Comparison of ENCODE assay signal across 30 cellular contexts in the genomic region with DNA sequence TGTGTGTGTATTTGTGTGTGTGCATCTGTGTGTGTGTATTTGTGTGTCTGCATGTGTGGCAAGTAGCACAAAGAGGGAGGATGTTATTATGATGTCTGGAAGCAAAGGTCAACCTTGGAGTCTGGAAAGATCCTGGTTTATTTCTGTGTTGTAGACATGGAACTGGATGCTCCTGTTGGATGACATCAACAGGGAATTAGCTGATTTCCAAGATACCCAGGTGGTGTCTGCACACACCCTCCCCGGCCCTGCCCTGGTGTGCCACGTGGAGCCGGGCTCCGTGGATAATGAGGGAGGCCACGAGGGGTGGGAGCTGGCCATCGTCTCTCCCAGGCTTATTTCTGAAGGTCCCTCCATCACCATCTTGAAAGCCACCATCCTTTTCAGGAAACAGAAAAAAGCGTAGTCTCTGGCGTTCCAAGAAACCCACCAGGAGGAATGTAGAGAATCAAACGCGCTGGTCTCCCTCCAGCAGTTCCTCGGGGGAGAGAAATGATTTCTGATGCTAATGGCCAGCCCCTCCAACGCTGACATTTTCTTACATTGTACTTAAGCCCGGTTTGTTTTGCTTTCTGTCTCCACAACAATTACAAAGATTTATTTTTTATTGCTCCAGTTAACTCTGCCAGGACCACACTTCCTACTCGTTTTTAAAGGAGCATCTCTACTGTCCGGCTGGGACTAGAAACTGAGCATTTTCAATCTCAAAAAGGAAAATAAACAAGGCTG.
DNase-seq lines count a peak whose midpoint lies in the region; ATAC-seq and TF ChIP-seq lines count a peak whose summit lies in the region.
"Had no signal": no experiment of that assay in that cellular context is flagged by ENCODE, and none has a peak within 500 bp of the region (broad histone marks: within the 10 kb centered on the region; RNA-seq: fewer than 3 reads in every experiment).

No MANE protein-coding gene starts in this region.

- peak overlapping the region; percentile 30 for H2BK20ac ChIP-seq in IMR-90 (ENCODE audit: low read depth, low read length)

- no peak overlapping the region for H2AK9ac ChIP-seq in IMR-90 (replicated peaks; ENCODE audit: low read depth, low read length, poor library complexity)

- H4K8ac ChIP-seq in IMR-90 (ENCODE audit: low read depth in 2 of 2, low read length in 2 of 2): peak overlapping the region; percentile 50 to 90; a peak in 3 of 4 replicates

- dilution Hi-C loops in IMR-90 (cut with HindIII; ENCODE audit: low sequenced_read_pairs, unreplicated experiment): no loop called here

- H2BK5ac ChIP-seq in IMR-90 (ENCODE audit: low read depth, low read length, poor library complexity, severe bottlenecking): no peak overlapping the region

- peak overlapping the region in 1 of 2 experiments; percentile 31; a peak in 2 of 4 replicates for H3K27ac ChIP-seq in SK-N-SH (ENCODE audit: low read depth in 2 of 2, low read length in 1 of 2)
- H3K27ac ChIP-seq in IMR-90 (ENCODE audit: insufficient read depth, low read length): 0 out of 2 replicates have a peak overlapping the region, but pooled peaks have one; percentile 6
- H3K27ac ChIP-seq: 22Rv1, body of pancreas, ovary had no signal

- H3K27ac Mint-ChIP-seq in activated naive CD4-positive, alpha-beta T cell treated with anti-CD3 and anti-CD28 coated beads, Interleukin-2, amount 10 ng/mL, durations not matched to agents 7 days and 5 days: no peak overlapping the region
- H3K27ac Mint-ChIP-seq: activated CD8-positive, alpha-beta T cell treated with anti-CD3 and anti-CD28 coated beads, Interleukin-2, amount 10 ng/mL, durations not matched to agents 7 days and 5 days; activated naive CD8-positive, alpha-beta T cell treated with anti-CD3 and anti-CD28 coated beads, Interleukin-2, amount 50 U/mL, for 24 hours; GM23338; naive thymus-derived CD4-positive, alpha-beta T cell; type B pancreatic cell had no signal

- no peak for ATAC-seq in SK-N-SH treated with all-trans-retinoic acid at 6 μM for 48 hours
- ATAC-seq in IMR-90 (ENCODE audit: low read depth): no peak
- peak; percentile 38 for ATAC-seq in sciatic nerve
- no peak for ATAC-seq in HG03457 (IDR thresholded peaks at IDR 0.05; ENCODE audit: unreplicated experiment)
- ATAC-seq: activated CD8-positive, alpha-beta T cell treated with anti-CD3 and anti-CD28 coated beads, Interleukin-2, amount 10 ng/mL, durations not matched to agents 7 days and 5 days; activated naive CD8-positive, alpha-beta T cell treated with anti-CD3 and anti-CD28 coated beads, Interleukin-2, amount 50 U/mL, for 24 hours; body of pancreas; GM23338; naive thymus-derived CD4-positive, alpha-beta T cell; Panc1 had no signal

- H2AK5ac ChIP-seq in IMR-90 (ENCODE audit: low read depth, low read length): peak overlapping the region; percentile 94

- H4K20me1 ChIP-seq in SK-N-SH (ENCODE audit: insufficient read depth): no peaks in the 10 kb centered on the region
- H4K20me1 ChIP-seq in IMR-90 (ENCODE audit: insufficient read depth, low read length): no peaks in the 10 kb centered on the region

- H3K36me3 Mint-ChIP-seq in activated naive CD4-positive, alpha-beta T cell treated with anti-CD3 and anti-CD28 coated beads, Interleukin-2, amount 10 ng/mL, durations not matched to agents 7 days and 5 days: no peaks in the 10 kb centered on the region
- H3K36me3 Mint-ChIP-seq: naive thymus-derived CD4-positive, alpha-beta T cell; type B pancreatic cell had no signal

- TF ChIP-seq CTCF in SK-N-SH (IDR thresholded peaks at IDR 0.05) (no peak), IMR-90 (conservative IDR thresholded peaks at IDR 0.05; ENCODE audit: low read depth, low read length) (no peak), fibroblast of villous mesenchyme (IDR thresholded peaks at IDR 0.05; ENCODE audit: insufficient read depth, low read depth, low read length) (no peak)

- TF ChIP-seq RAD21 in SK-N-SH (IDR thresholded peaks at IDR 0.05; ENCODE audit: low read length): no peak
- no peak for TF ChIP-seq RAD21 in IMR-90 (IDR thresholded peaks at IDR 0.05; ENCODE audit: low read length)

- H3K27me3 Mint-ChIP-seq in activated naive CD4-positive, alpha-beta T cell treated with anti-CD3 and anti-CD28 coated beads, Interleukin-2, amount 10 ng/mL, durations not matched to agents 7 days and 5 days: peaks cover 3% of the 10 kb centered on the region

- H3K23ac ChIP-seq in IMR-90 (ENCODE audit: low read depth, low read length): peak overlapping the region; percentile 47

- no peak for TF ChIP-seq EP300 in SK-N-SH (IDR thresholded peaks at IDR 0.05; ENCODE audit: borderline replicate concordance in 1 of 2, low read depth in 1 of 2, low read length in 1 of 2)

- intact Hi-C loops in IMR-90 (cut with micrococcal nuclease): loop anchor here (2.0 kb wide), 1 partner anchor 93 kb away; the partner anchor contains the start of gene FOXL1
- intact Hi-C loops in sciatic nerve (cut with DNase I): no loop called here

- H3K9me2 ChIP-seq in SK-N-SH: no peaks in the 10 kb centered on the region

- POLR2A ChIA-PET in SK-N-SH (lab: Yijun Ruan, JAX): no interaction called here
- POLR2A ChIA-PET in IMR-90 (lab: Charles Lee; ENCODE audit: unreplicated experiment): no interaction called here

- H3K9me3 Mint-ChIP-seq in activated naive CD4-positive, alpha-beta T cell treated with anti-CD3 and anti-CD28 coated beads, Interleukin-2, amount 10 ng/mL, durations not matched to agents 7 days and 5 days: no peaks in the 10 kb centered on the region

- in situ Hi-C loops in IMR-90 (cut with MboI; ENCODE audit: low sequenced_read_pairs): no loop called here

- no peaks in the 10 kb centered on the region for H3K36me3 ChIP-seq in SK-N-SH (replicated peaks in 1 of 2; ENCODE audit: control insufficient read depth in 1 of 2, insufficient read depth in 2 of 2, low read length in 1 of 2)
- H3K36me3 ChIP-seq in IMR-90 (ENCODE audit: control insufficient read depth, insufficient read depth, low read length): no peaks in the 10 kb centered on the region
- H3K36me3 ChIP-seq: ovary, sigmoid colon had no signal

- peaks cover 4 to 20% of the 10 kb centered on the region in 2 experiments; a peak in 3 of 4 replicates for H3K79me1 ChIP-seq in IMR-90 (ENCODE audit: low read depth in 1 of 2, low read length in 2 of 2)

- no peak for TF ChIP-seq POLR2A in IMR-90 (IDR thresholded peaks at IDR 0.05; ENCODE audit: low read depth, low read length)

- peak overlapping the region; percentile 57 for H3K18ac ChIP-seq in IMR-90 (ENCODE audit: low read depth, low read length)

- WGBS in SK-N-SH (ENCODE audit: low lambda C conversion rate): 53% methylated on average over 14 of the region's 15 CpGs
- 40% methylated on average over 2 of the region's 15 CpGs; no CpG with 5 or more reads in 1 of the 2 experiments for WGBS in IMR-90 (ENCODE audit: extremely low coverage in 2 of 2, insufficient read length in 1 of 2), 2 experiments

- no peak overlapping the region for H3K56ac ChIP-seq in IMR-90 (ENCODE audit: extremely low read depth, insufficient read depth, low read length)

- no peaks in the 10 kb centered on the region for H3K27me3 ChIP-seq in SK-N-SH (ENCODE audit: insufficient read depth)
- H3K27me3 ChIP-seq in IMR-90 (ENCODE audit: control insufficient read depth, insufficient read depth, low read length): no peaks in the 10 kb centered on the region
- H3K27me3 ChIP-seq: ovary had no signal

- peak overlapping the region; percentile 39 for H3K4me2 ChIP-seq in SK-N-SH
- peak overlapping the region; percentile 36 for H3K4me2 ChIP-seq in IMR-90 (ENCODE audit: low read depth, low read length)
- H3K4me2 ChIP-seq: GM23338 had no signal

- BruUV-seq in IMR-90 (replicated peaks; lab: Mats Ljungman, UMichigan): no TSS peak

- H2BK15ac ChIP-seq in IMR-90 (ENCODE audit: low read depth, low read length): peak overlapping the region; percentile 16

- peak overlapping the region; percentile 30; the same call in 1 of the 2 replicates for H4K91ac ChIP-seq in IMR-90 (ENCODE audit: insufficient read depth, low read depth, low read length)

- H2AFZ ChIP-seq in SK-N-SH (ENCODE audit: low read depth) (peak overlapping the region; percentile 67; the same call in 1 of the 2 replicates), IMR-90 (replicated peaks; ENCODE audit: low read length, poor library complexity) (peak overlapping the region; percentile 51)
- H2AFZ ChIP-seq: GM23338 had no signal

- H2BK120ac ChIP-seq in IMR-90 (ENCODE audit: low read depth, low read length): peak overlapping the region; percentile 85

- H3K9ac ChIP-seq in SK-N-SH (no peak overlapping the region), IMR-90 (ENCODE audit: low read depth, low read length) (no peak overlapping the region; the same call in 1 of the 2 replicates)

- H3K4me3 ChIP-seq in SK-N-SH (ENCODE audit: low read depth in 2 of 2, low read length in 1 of 2): no peak overlapping the region
- no peak overlapping the region for H3K4me3 ChIP-seq in IMR-90 (ENCODE audit: insufficient read depth, low read depth, low read length)
- no peak overlapping the region for H3K4me3 ChIP-seq in fibroblast of villous mesenchyme (ENCODE audit: low read depth, low read length)
- H3K4me3 ChIP-seq: body of pancreas, GM23338, ovary, sigmoid colon had no signal

- no peak for DNase-seq in SK-N-SH
- DNase-seq in IMR-90: peak; percentile 24
- DNase-seq in fibroblast of villous mesenchyme (ENCODE audit: low read depth): peak; percentile 65
- DNase-seq in sciatic nerve (ENCODE audit: low spot score): no peak
- no peak for DNase-seq in activated naive CD4-positive, alpha-beta T cell treated with anti-CD3 and anti-CD28 coated beads, Interleukin-2, amount 10 ng/mL, durations not matched to agents 7 days and 5 days
- no peak for DNase-seq in T1000 (lab: John Stamatoyannopoulos, UW)
- DNase-seq: activated CD4-positive, CD25-positive, alpha-beta regulatory T cell treated with anti-CD3 and anti-CD28 coated beads, Interleukin-2, amount 50 U/mL, for 72 hours; activated CD8-positive, alpha-beta T cell treated with anti-CD3 and anti-CD28 coated beads, Interleukin-2, amount 10 ng/mL, durations not matched to agents 7 days and 5 days; activated effector memory CD4-positive, alpha-beta T cell treated with Interleukin-2 at 50 U/mL for 16 hours; activated naive CD8-positive, alpha-beta T cell treated with anti-CD3 and anti-CD28 coated beads, Interleukin-2, amount 50 U/mL, for 24 hours; activated T-cell treated with anti-CD3 and anti-CD28 coated beads for 4 hours; body of pancreas; effector CD4-positive, alpha-beta T cell; erythroblast; GF-D8; mesendoderm; naive thymus-derived CD4-positive, alpha-beta T cell; NCI-H1694; NCI-H2171 treated with DMSO at 0.1 percent for 48 hours; NCI-H524; NK-92 treated with Interleukin-12 subunit alpha and Interleukin-12 subunit beta, amount 100 ng/mL, for 24 hours; ovary; sigmoid colon; T-helper 1 cell had no signal

- no peak overlapping the region for H3K4me3 Mint-ChIP-seq in activated naive CD4-positive, alpha-beta T cell treated with anti-CD3 and anti-CD28 coated beads, Interleukin-2, amount 10 ng/mL, durations not matched to agents 7 days and 5 days
- H3K4me3 Mint-ChIP-seq: activated CD8-positive, alpha-beta T cell treated with anti-CD3 and anti-CD28 coated beads, Interleukin-2, amount 10 ng/mL, durations not matched to agents 7 days and 5 days; activated naive CD8-positive, alpha-beta T cell treated with anti-CD3 and anti-CD28 coated beads, Interleukin-2, amount 50 U/mL, for 24 hours; GM23338; naive thymus-derived CD4-positive, alpha-beta T cell; type B pancreatic cell had no signal

- CTCF ChIA-PET in SK-N-SH (lab: Yijun Ruan, JAX) (no interaction called here), IMR-90 (lab: Yijun Ruan, JAX) (no interaction called here)
- CTCF ChIA-PET in activated naive CD4-positive, alpha-beta T cell treated with anti-CD3 and anti-CD28 coated beads, Interleukin-2, amount 10 ng/mL, durations not matched to agents 7 days and 5 days (lab: Charles Lee): no interaction called here

- no peaks in the 10 kb centered on the region for H3K4me1 Mint-ChIP-seq in activated naive CD4-positive, alpha-beta T cell treated with anti-CD3 and anti-CD28 coated beads, Interleukin-2, amount 10 ng/mL, durations not matched to agents 7 days and 5 days

- peak overlapping the region; percentile 30; the same call in 1 of the 2 replicates for H4K5ac ChIP-seq in IMR-90 (ENCODE audit: low read depth, low read length)

- peak overlapping the region; percentile 56 for H3K14ac ChIP-seq in IMR-90 (replicated peaks; ENCODE audit: low read depth, low read length)

- peak overlapping the region; percentile 57 for H3K4ac ChIP-seq in IMR-90 (ENCODE audit: low read depth, low read length)

- H3K4me1 ChIP-seq in SK-N-SH (ENCODE audit: control insufficient read depth in 1 of 2, insufficient read depth in 2 of 2, low read depth in 1 of 2, low read length in 1 of 2): peaks cover 0 to 19% of the 10 kb centered on the region in 2 experiments; a peak in 1 of 4 replicates
- peaks cover 28% of the 10 kb centered on the region for H3K4me1 ChIP-seq in IMR-90 (ENCODE audit: control insufficient read depth, insufficient read depth, low read length)
- H3K4me1 ChIP-seq: body of pancreas had no signal

- H3F3A ChIP-seq in SK-N-SH (replicated peaks; ENCODE audit: insufficient read depth): peaks cover 26% of the 10 kb centered on the region

- no peaks in the 10 kb centered on the region for H3K9me3 ChIP-seq in SK-N-SH
- peaks cover 3% of the 10 kb centered on the region; the same call in 1 of the 2 replicates for H3K9me3 ChIP-seq in IMR-90 (ENCODE audit: control insufficient read depth, insufficient read depth, low read length)
- H3K9me3 ChIP-seq: body of pancreas had no signal

- H3K79me2 ChIP-seq in SK-N-SH (ENCODE audit: insufficient read depth): 0 out of 2 replicates have a peak, but pooled peaks cover 4% of the 10 kb centered on the region

- peaks cover 19% of the 10 kb centered on the region for H3K9me1 ChIP-seq in IMR-90 (ENCODE audit: insufficient read depth, low read length)

Comparison
In these comparisons a context has a peak if more than half of its experiments do, and no peak if none do; other contexts are left out.
1. DNase-seq: peak in IMR-90 (single experiment) and fibroblast of villous mesenchyme (single experiment); none in SK-N-SH (single experiment), sciatic nerve (single experiment), activated naive CD4-positive, alpha-beta T cell treated with anti-CD3 and anti-CD28 coated beads, Interleukin-2, amount 10 ng/mL, durations not matched to agents 7 days and 5 days (single experiment) and T1000 (single experiment).